Comparison of ENCODE assay signal across 17 cellular contexts in the genomic region with DNA sequence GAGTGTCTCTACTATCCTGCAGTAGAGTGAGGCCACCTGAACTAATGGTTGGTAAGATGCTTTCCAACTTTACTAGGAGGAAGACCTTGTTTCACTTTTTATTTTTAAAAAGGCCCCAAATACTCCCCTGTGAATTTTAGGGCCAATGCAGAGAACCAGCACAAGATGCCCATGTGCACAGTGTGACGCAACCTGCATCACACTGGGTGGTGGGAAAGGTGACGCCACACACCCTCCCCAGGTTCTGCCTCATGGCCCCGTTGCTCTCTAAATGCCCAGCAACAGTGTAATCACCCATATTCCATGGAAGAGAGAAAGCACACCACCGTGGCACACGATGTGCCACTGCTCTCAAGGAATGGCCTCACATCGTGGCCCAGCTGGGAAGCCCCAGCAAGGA. TPM values are rescaled to one million over a fixed set of nuclear protein-coding genes. Genes with fewer than 3 reads are reported as not detected.
DNase-seq lines count a peak whose midpoint lies in the region; ATAC-seq and TF ChIP-seq lines count a peak whose summit lies in the region.
"Had no signal": no experiment of that assay in that cellular context is flagged by ENCODE, and none has a peak within 500 bp of the region (broad histone marks: within the 10 kb centered on the region; RNA-seq: fewer than 3 reads in every experiment).

No MANE protein-coding gene starts in this region.

- H3K36me3 ChIP-seq in liver (ENCODE audit: control insufficient read depth in 4 of 4, insufficient read depth in 3 of 4, low read depth in 1 of 4, low read length in 3 of 4) (peaks cover 9 to 36% (median 27%) of the 10 kb centered on the region in 4 donors), subcutaneous abdominal adipose tissue (ENCODE audit: control insufficient read depth in 5 of 5, insufficient read depth in 5 of 5, low read length in 5 of 5) (peaks cover 6 to 58% (median 50%) of the 10 kb centered on the region in 5 donors)

- no peak for TF ChIP-seq CTCF in liver (IDR thresholded peaks at IDR 0.05; ENCODE audit: low read depth, low read length, missing input control)

- no peaks in the 10 kb centered on the region for H3K27me3 ChIP-seq in liver (ENCODE audit: control insufficient read depth in 4 of 4, insufficient read depth in 4 of 4, low read length in 3 of 4)
- no peaks in the 10 kb centered on the region for H3K27me3 ChIP-seq in subcutaneous abdominal adipose tissue (ENCODE audit: control insufficient read depth in 5 of 5, insufficient read depth in 4 of 5, low read length in 5 of 5)
- H3K27me3 ChIP-seq: colonic mucosa, thyroid gland had no signal

- peaks cover 75% of the 10 kb centered on the region for H3K4me1 Mint-ChIP-seq in activated T-cell treated with anti-CD3 and anti-CD28 coated beads, Interleukin-2, amount 50 U/mL, for 72 hours (ENCODE audit: low read depth)
- peaks cover 38% of the 10 kb centered on the region for H3K4me1 Mint-ChIP-seq in activated T-helper 17 cell treated with anti-CD3 and anti-CD28 coated beads, Interleukin-2, amount 50 U/mL, for 72 hours

- H3K27ac ChIP-seq in liver (ENCODE audit: low read depth in 1 of 2, low read length in 2 of 2): peak overlapping the region; percentile 62 to 71
- peak overlapping the region; percentile 75 for H3K27ac ChIP-seq in subcutaneous abdominal adipose tissue (ENCODE audit: low read depth, low read length)
- H3K27ac ChIP-seq: PC-9, thyroid gland had no signal

- H3K9me3 Mint-ChIP-seq in activated T-cell treated with anti-CD3 and anti-CD28 coated beads, Interleukin-2, amount 50 U/mL, for 72 hours: no peaks in the 10 kb centered on the region
- no peaks in the 10 kb centered on the region for H3K9me3 Mint-ChIP-seq in activated T-helper 17 cell treated with anti-CD3 and anti-CD28 coated beads, Interleukin-2, amount 50 U/mL, for 72 hours

- ATAC-seq in activated T-cell treated with anti-CD3 and anti-CD28 coated beads, Interleukin-2, amount 50 U/mL, for 72 hours (replicated peaks in 1 of 2): no peak
- ATAC-seq in activated T-helper 17 cell treated with anti-CD3 and anti-CD28 coated beads, Interleukin-2, amount 50 U/mL, for 72 hours (replicated peaks): no peak
- ATAC-seq in HG02678 (IDR thresholded peaks at IDR 0.05; ENCODE audit: unreplicated experiment): no peak

- intact Hi-C loops in cardiac septum (cut with DNase I): no loop called here

- TF ChIP-seq RAD21 in liver (IDR thresholded peaks at IDR 0.05): no peak

- H3K4me3 ChIP-seq in liver (ENCODE audit: low read depth in 1 of 3, low read length in 3 of 3) (no peak overlapping the region), subcutaneous abdominal adipose tissue (ENCODE audit: low read depth in 1 of 5, low read length in 5 of 5) (no peak overlapping the region)
- H3K4me3 ChIP-seq: colonic mucosa, lung, PC-9, thyroid gland had no signal

- no peaks in the 10 kb centered on the region for H3K9me3 ChIP-seq in liver (ENCODE audit: control insufficient read depth in 4 of 4, low read length in 3 of 4)
- no peaks in the 10 kb centered on the region for H3K9me3 ChIP-seq in subcutaneous abdominal adipose tissue (ENCODE audit: control insufficient read depth in 5 of 5, low read length in 5 of 5)
- H3K9me3 ChIP-seq: colonic mucosa, thyroid gland had no signal

- H3K36me3 Mint-ChIP-seq in activated T-cell treated with anti-CD3 and anti-CD28 coated beads, Interleukin-2, amount 50 U/mL, for 72 hours (ENCODE audit: insufficient read depth in 2 of 2): peaks cover 42 to 62% of the 10 kb centered on the region in 2 donors
- H3K36me3 Mint-ChIP-seq in activated T-helper 17 cell treated with anti-CD3 and anti-CD28 coated beads, Interleukin-2, amount 50 U/mL, for 72 hours (ENCODE audit: low read depth): peaks cover 99% of the 10 kb centered on the region

- DNase-seq in activated T-cell treated with anti-CD3 and anti-CD28 coated beads, Interleukin-2, amount 50 U/mL, for 72 hours: no peak
- DNase-seq in activated T-cell treated with anti-CD3 and anti-CD28 coated beads for 4 hours: no peak
- DNase-seq in NCI-H2227 (lab: John Stamatoyannopoulos, UW; ENCODE audit: unreplicated experiment): no peak
- no peak for DNase-seq in cardiac septum (ENCODE audit: low spot score)
- DNase-seq: activated CD4-positive, alpha-beta T cell treated with anti-CD3 and anti-CD28 coated beads, Interleukin-2, amount 50 U/mL, for 1 hour; colonic mucosa; DMS79 treated with DMSO at 0.1 percent for 48 hours; NCI-H524; occipital lobe; PC-9; SW 1271; thyroid gland had no signal

- H3K9ac ChIP-seq in liver (ENCODE audit: low read depth in 1 of 2, low read length in 2 of 2) (no peak overlapping the region), subcutaneous abdominal adipose tissue (ENCODE audit: low read length in 5 of 5) (peak overlapping the region in 2 of 5 donors; percentile 24 to 28)

- peak overlapping the region; percentile 100 for H3K27ac Mint-ChIP-seq in activated T-cell treated with anti-CD3 and anti-CD28 coated beads, Interleukin-2, amount 50 U/mL, for 72 hours
- H3K27ac Mint-ChIP-seq in activated T-helper 17 cell treated with anti-CD3 and anti-CD28 coated beads, Interleukin-2, amount 50 U/mL, for 72 hours: peak overlapping the region; percentile 92

- H3K4me1 ChIP-seq in liver (ENCODE audit: control insufficient read depth in 4 of 4, insufficient read depth in 4 of 4, low read length in 3 of 4) (peaks cover 28 to 75% (median 65%) of the 10 kb centered on the region in 4 donors), subcutaneous abdominal adipose tissue (ENCODE audit: control insufficient read depth in 5 of 5, insufficient read depth in 5 of 5, low read length in 5 of 5) (peaks cover 28 to 78% (median 69%) of the 10 kb centered on the region in 5 donors)

- no peaks in the 10 kb centered on the region for H3K27me3 Mint-ChIP-seq in activated T-cell treated with anti-CD3 and anti-CD28 coated beads, Interleukin-2, amount 50 U/mL, for 72 hours (ENCODE audit: low read depth)
- no peaks in the 10 kb centered on the region for H3K27me3 Mint-ChIP-seq in activated T-helper 17 cell treated with anti-CD3 and anti-CD28 coated beads, Interleukin-2, amount 50 U/mL, for 72 hours

- H3K4me3 Mint-ChIP-seq in activated T-cell treated with anti-CD3 and anti-CD28 coated beads, Interleukin-2, amount 50 U/mL, for 72 hours: peak overlapping the region; percentile 94 to 96
- H3K4me3 Mint-ChIP-seq in activated T-helper 17 cell treated with anti-CD3 and anti-CD28 coated beads, Interleukin-2, amount 50 U/mL, for 72 hours: peak overlapping the region; percentile 94

- 75% methylated on average over 6 of the region's 6 CpGs for WGBS in liver

TF ChIP-seq in liver, 16 proteins besides CTCF, POLR2A, EP300 and RAD21:
- TF ChIP-seq GABPA (IDR thresholded peaks at IDR 0.05 in 1 of 2, conservative IDR thresholded peaks at IDR 0.05 in 1 of 2) (no peak), FOXA1 (IDR thresholded peaks at IDR 0.05) (no peak), EGR1 (IDR thresholded peaks at IDR 0.05; ENCODE audit: low read depth in 2 of 2) (no peak)
- TF ChIP-seq, protein P1, sequence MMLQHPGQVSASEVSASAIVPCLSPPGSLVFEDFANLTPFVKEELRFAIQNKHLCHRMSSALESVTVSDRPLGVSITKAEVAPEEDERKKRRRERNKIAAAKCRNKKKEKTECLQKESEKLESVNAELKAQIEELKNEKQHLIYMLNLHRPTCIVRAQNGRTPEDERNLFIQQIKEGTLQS (IDR thresholded peaks at IDR 0.05): no peak

RNA-seq across cellular contexts. Expression of a gene that starts 6.4 kb away (rescaled TPM):
- total RNA-seq in activated T-cell treated with anti-CD3 and anti-CD28 coated beads, Interleukin-2, amount 50 U/mL, for 72 hours: 100 to 1,000 TPM; 426 to 494 TPM
- total RNA-seq in activated T-helper 17 cell treated with anti-CD3 and anti-CD28 coated beads, Interleukin-2, amount 50 U/mL, for 72 hours: 100 to 1,000 TPM; 315 to 380 TPM
- total RNA-seq in liver: 100 to 1,000 TPM; 196 to 386 TPM
- 100 to 1,000 TPM; 142 to 238 TPM for polyA plus RNA-seq in liver
- 80.2 TPM for total RNA-seq in cardiac septum

RNA-seq across cellular contexts. Expression of a gene that starts 6.7 kb away (rescaled TPM):
- total RNA-seq in activated T-cell treated with anti-CD3 and anti-CD28 coated beads, Interleukin-2, amount 50 U/mL, for 72 hours: 1 to 10 TPM in 1 of 2 donors, under 1 TPM in 1; 0.88 to 1.3 TPM
- under 1 TPM in 1 of 2 donors, not detected in 1; 0.77 TPM for total RNA-seq in activated T-helper 17 cell treated with anti-CD3 and anti-CD28 coated beads, Interleukin-2, amount 50 U/mL, for 72 hours
- total RNA-seq in liver (under 1 TPM; 0.25 to 0.37 TPM), cardiac septum (0.62 TPM)
- under 1 TPM; 0.28 to 0.85 TPM for polyA plus RNA-seq in liver

RNA-seq across cellular contexts. Expression of a gene that starts 13.1 kb away (rescaled TPM):
- total RNA-seq in activated T-cell treated with anti-CD3 and anti-CD28 coated beads, Interleukin-2, amount 50 U/mL, for 72 hours: 10 to 100 TPM; 14.7 to 19.9 TPM
- 10 to 100 TPM in 1 of 2 donors, 1 to 10 TPM in 1; 7.0 to 17.3 TPM for total RNA-seq in activated T-helper 17 cell treated with anti-CD3 and anti-CD28 coated beads, Interleukin-2, amount 50 U/mL, for 72 hours
- total RNA-seq in liver: 10 to 100 TPM in 1 of 2 donors, 1 to 10 TPM in 1; 6.0 to 13.5 TPM
- 10 to 100 TPM; 13.9 to 15.8 TPM for polyA plus RNA-seq in liver
- 12.5 TPM for total RNA-seq in cardiac septum

RNA-seq across cellular contexts. Expression of a gene that starts 13.1 kb away (rescaled TPM):
- 10 to 100 TPM; 32.7 to 33.4 TPM for total RNA-seq in activated T-cell treated with anti-CD3 and anti-CD28 coated beads, Interleukin-2, amount 50 U/mL, for 72 hours
- 10 to 100 TPM; 13.9 to 25.4 TPM for total RNA-seq in activated T-helper 17 cell treated with anti-CD3 and anti-CD28 coated beads, Interleukin-2, amount 50 U/mL, for 72 hours
- 10 to 100 TPM; 20.7 to 42.8 TPM for total RNA-seq in liver
- 100 to 1,000 TPM in 1 of 2 donors, 10 to 100 TPM in 1; 58.3 to 106 TPM for polyA plus RNA-seq in liver
- 58.7 TPM for total RNA-seq in cardiac septum

RNA-seq across cellular contexts. Expression of a gene that starts 21.4 kb away (rescaled TPM):
- 1,000 to 10,000 TPM; 2,529 to 2,856 TPM for total RNA-seq in activated T-cell treated with anti-CD3 and anti-CD28 coated beads, Interleukin-2, amount 50 U/mL, for 72 hours
- 1,000 to 10,000 TPM; 3,005 to 3,350 TPM for total RNA-seq in activated T-helper 17 cell treated with anti-CD3 and anti-CD28 coated beads, Interleukin-2, amount 50 U/mL, for 72 hours
- total RNA-seq in liver: 100 to 1,000 TPM; 571 to 930 TPM
- 100 to 1,000 TPM; 215 to 837 TPM for polyA plus RNA-seq in liver
- 761 TPM for total RNA-seq in cardiac septum
